In the genomic region with DNA sequence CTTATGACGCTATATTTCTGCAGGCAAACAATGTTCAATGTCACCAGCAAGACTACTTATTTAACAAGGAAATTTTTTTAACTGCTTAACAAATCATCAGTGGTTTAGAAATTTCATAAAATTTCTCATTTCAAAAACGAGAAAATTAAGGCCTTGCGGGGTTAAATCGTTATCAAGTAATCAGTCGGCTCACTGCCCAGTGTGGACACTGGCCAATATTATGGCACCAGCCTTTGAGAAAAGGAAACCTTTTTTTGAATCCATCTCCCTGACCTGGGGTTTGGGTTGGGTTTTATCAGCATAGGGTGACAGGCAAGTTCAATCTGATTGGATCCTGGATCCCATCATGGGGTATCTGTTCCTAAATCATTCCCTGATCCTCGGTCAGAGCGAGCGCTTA, we compare ENCODE assay signal across 15 cellular contexts.
"Had no signal": no experiment of that assay in that cellular context is flagged by ENCODE, and none has a peak within 500 bp of the region (broad histone marks: within the 10 kb centered on the region; RNA-seq: fewer than 3 reads in every experiment).

No MANE protein-coding gene starts in this region.

- H3K27ac ChIP-seq: RWPE1 had no signal

- ATAC-seq: Panc1, PC-3 had no signal

- DNase-seq: KBM-7; MV-4-11; NCI-H1048; NCI-H1105; NCI-H1436 treated with DMSO at 0.1 percent for 48 hours; NCI-H187; NCI-H2029 treated with DMSO at 0.1 percent for 48 hours; NCI-H2171 treated with DMSO at 0.1 percent for 48 hours; NCI-H524; NCI-H748 treated with DMSO at 0.1 percent for 48 hours; NK-92 treated with Interleukin-12 subunit alpha and Interleukin-12 subunit beta, amount 100 ng/mL, for 24 hours; PC-3; SHP77 had no signal
